22 cellular contexts compared by ENCODE assay signal in genomic region chr3:65938676-65939075, GRCh38.
"Had no signal": no experiment of that assay in that cellular context is flagged by ENCODE, and none has a peak within 500 bp of the region (broad histone marks: within the 10 kb centered on the region; RNA-seq: fewer than 3 reads in every experiment).

No MANE protein-coding gene starts in this region.

- DNase-seq: activated CD4-positive, alpha-beta memory T cell treated with anti-CD3 and anti-CD28 coated beads, Interleukin-2, amount 10 ng/mL, durations not matched to agents 7 days and 5 days; activated CD4-positive, alpha-beta T cell treated with anti-CD3 and anti-CD28 coated beads for 48 hours; activated CD4-positive, CD25-positive, alpha-beta regulatory T cell; activated CD8-positive, alpha-beta memory T cell treated with anti-CD3 and anti-CD28 coated beads, Interleukin-2, amount 10 ng/mL, durations not matched to agents 7 days and 5 days; activated naive CD4-positive, alpha-beta T cell treated with Interleukin-2 at 50 U/mL for 16 hours; body of pancreas; caudate nucleus; dorsolateral prefrontal cortex; endodermal cell; foreskin melanocyte; glutamatergic neuron; kidney; left lung; mesendoderm; naive thymus-derived CD4-positive, alpha-beta T cell; sigmoid colon; stimulated activated naive CD4-positive, alpha-beta T cell; T1000; tibial artery had no signal

- H2AFZ ChIP-seq: neural progenitor cell had no signal

- ATAC-seq: activated CD8-positive, alpha-beta memory T cell treated with anti-CD3 and anti-CD28 coated beads, Interleukin-2, amount 10 ng/mL, durations not matched to agents 7 days and 5 days; activated T-helper 17 cell treated with anti-CD3 and anti-CD28 coated beads, Interleukin-2, amount 50 U/mL, for 72 hours; body of pancreas; left lung; naive thymus-derived CD4-positive, alpha-beta T cell had no signal

- H3K4me3 ChIP-seq: body of pancreas, dorsolateral prefrontal cortex, left lung, neural progenitor cell, sigmoid colon, tibial artery, vagina had no signal

- H3K27me3 ChIP-seq: body of pancreas, dorsolateral prefrontal cortex, left lung, neural progenitor cell, sigmoid colon, tibial artery, vagina had no signal

- H3K9me3 ChIP-seq: body of pancreas, left lung, sigmoid colon, tibial artery, vagina had no signal

- H3K9ac ChIP-seq: neural progenitor cell had no signal

- H3K4me1 ChIP-seq: sigmoid colon, vagina had no signal

- H3K36me3 ChIP-seq: left lung, neural progenitor cell, sigmoid colon, tibial artery, vagina had no signal

- H3K27ac ChIP-seq: dorsolateral prefrontal cortex, sigmoid colon, vagina had no signal
